Comparison of ENCODE assay signal across 8 cellular contexts in the genomic region with DNA sequence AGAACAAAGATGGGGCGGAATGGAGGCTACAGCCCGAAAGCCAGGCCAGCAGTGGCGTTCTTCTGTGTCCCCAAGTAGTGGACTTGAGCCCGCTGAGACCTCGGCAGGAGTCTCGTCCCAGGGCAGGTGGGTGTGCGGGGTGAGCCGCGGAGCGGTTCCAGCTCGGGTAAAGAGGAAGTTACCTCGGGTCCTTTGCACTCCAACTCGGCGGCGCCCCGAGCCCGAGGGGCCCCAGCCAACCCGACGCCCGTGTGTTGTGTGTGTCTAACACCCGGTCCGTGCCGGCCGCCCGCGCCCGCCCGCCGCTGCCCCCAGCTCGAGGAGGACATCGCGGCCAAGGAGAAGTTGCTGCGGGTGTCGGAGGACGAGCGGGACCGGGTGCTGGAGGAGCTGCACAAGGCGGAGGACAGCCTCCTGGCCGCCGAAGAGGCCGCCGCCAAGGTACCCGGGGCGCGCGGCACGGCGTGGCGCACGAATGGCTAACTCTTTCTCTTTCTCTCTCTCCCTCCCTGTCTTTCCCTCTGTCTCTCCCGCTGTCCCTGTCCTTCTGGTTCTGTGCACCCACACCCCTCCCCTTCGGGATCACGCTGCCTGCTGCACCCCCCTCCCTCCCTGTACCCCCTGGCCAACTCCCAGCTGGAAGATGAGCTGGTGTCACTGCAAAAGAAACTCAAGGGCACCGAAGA. TPM values are rescaled to one million over a fixed set of nuclear protein-coding genes. Genes with fewer than 3 reads are reported as not detected.
A peak's percentile ranks its signal among the peaks of the same experiment; 100 is the strongest.
DNase-seq lines count a peak whose midpoint lies in the region; ATAC-seq, FAIRE-seq and TF ChIP-seq lines count a peak whose summit lies in the region.

No MANE protein-coding gene starts in this region.

- no peak for TF ChIP-seq CTCF in RWPE1 (conservative IDR thresholded peaks at IDR 0.05; ENCODE audit: low read depth)

- POLR2A ChIA-PET in RWPE1 (lab: Yijun Ruan, JAX; ENCODE audit: low non-redundant PET) = interaction anchor here (0.6 to 0.7 kb wide), 2 partner anchors 116 to 243 kb away, joined by 3 read pairs; no protein-coding TSS in a partner anchor

- WGBS in aorta, 2 donors = 0 to 1% methylated on average over 37 to 54 of the region's 54 CpGs

- H3K9ac ChIP-seq in mucosa of stomach (ENCODE audit: low read length) = peak overlapping the region; percentile 57

- H3K36me3 ChIP-seq in effector memory CD4-positive, alpha-beta T cell (ENCODE audit: control insufficient read depth, insufficient read depth, low read length) = no peaks in the 10 kb centered on the region
- H3K36me3 ChIP-seq in mucosa of stomach (ENCODE audit: control insufficient read depth, insufficient read depth, low read length) (no peaks in the 10 kb centered on the region), aorta (ENCODE audit: control insufficient read depth in 1 of 2, insufficient read depth in 2 of 2, low read length in 1 of 2) (peaks cover 0 to 2% of the 10 kb centered on the region in 2 donors)

- H3K9me3 ChIP-seq in effector memory CD4-positive, alpha-beta T cell (ENCODE audit: control insufficient read depth, low read length) = no peaks in the 10 kb centered on the region
- H3K9me3 ChIP-seq in mucosa of stomach (ENCODE audit: control insufficient read depth, low read length) (no peaks in the 10 kb centered on the region), aorta (ENCODE audit: control insufficient read depth, low read length) (no peaks in the 10 kb centered on the region)

- DNase-seq in GM12891 (ENCODE audit: insufficient read length, low spot score) = peak; percentile 24
- no peak for DNase-seq in RWPE1 (ENCODE audit: low spot score)
- DNase-seq in effector memory CD4-positive, alpha-beta T cell = no peak
- peak; percentile 57 to 80 for DNase-seq in aorta
- DNase-seq in activated gamma-delta T cell treated with Interleukin-2 at 50 U/mL for 16 hours = no peak
- DNase-seq in kidney glomerular epithelial cell (lab: John Stamatoyannopoulos, UW) = no peak

- H3K27me3 ChIP-seq in effector memory CD4-positive, alpha-beta T cell (replicated peaks; ENCODE audit: control insufficient read depth, insufficient read depth, low read length, poor library complexity, severe bottlenecking) = peaks cover 45% of the 10 kb centered on the region
- H3K27me3 ChIP-seq in mucosa of stomach (ENCODE audit: control insufficient read depth, insufficient read depth, low read length) (peaks cover 44% of the 10 kb centered on the region), aorta (ENCODE audit: control insufficient read depth in 1 of 2, insufficient read depth in 2 of 2, low read length in 1 of 2) (no peaks in the 10 kb centered on the region)

- H3K27ac ChIP-seq in RWPE1 (peak overlapping the region; percentile 48), aorta (ENCODE audit: low read depth in 1 of 2, low read length in 2 of 2) (peak overlapping the region; percentile 74 to 80)
- no peak overlapping the region for H3K27ac ChIP-seq in effector memory CD4-positive, alpha-beta T cell (ENCODE audit: insufficient read depth, low read length, poor library complexity, severe bottlenecking)

- no peak for TF ChIP-seq POLR2A in GM12891 (IDR thresholded peaks at IDR 0.05; ENCODE audit: low read depth, low read length)

- intact Hi-C loops in aorta (cut with DNase I) = loop anchor here (2.0 to 10.0 kb wide), 6 partner anchors 101 to 261 kb away; partner anchors contain the start of gene RPS27L (in 1 of the 2)

- peak overlapping the region; percentile 41 for H3K4me3 ChIP-seq in effector memory CD4-positive, alpha-beta T cell (ENCODE audit: insufficient read depth, low read depth, low read length, poor library complexity, severe bottlenecking)
- H3K4me3 ChIP-seq in mucosa of stomach (ENCODE audit: low read length) (peak overlapping the region; percentile 6), aorta (ENCODE audit: low read length in 2 of 2) (peak overlapping the region; percentile 95 to 98)

- no peak for FAIRE-seq in GM12891 (lab: Jason Lieb, UNC)

- CTCF ChIA-PET in RWPE1 (lab: Yijun Ruan, JAX) = interaction anchor here (0.5 to 0.6 kb wide), 2 partner anchors 208 to 790 kb away, joined by 3 to 4 read pairs; no protein-coding TSS in a partner anchor

- ATAC-seq in aorta (ENCODE audit: low FRiP score) (no peak), GM19455 (IDR thresholded peaks at IDR 0.05; ENCODE audit: unreplicated experiment) (no peak)

- H3K4me1 ChIP-seq in effector memory CD4-positive, alpha-beta T cell (ENCODE audit: control insufficient read depth, insufficient read depth, low read length, poor library complexity, severe bottlenecking) = peaks cover 25% of the 10 kb centered on the region
- H3K4me1 ChIP-seq in mucosa of stomach (ENCODE audit: control insufficient read depth, insufficient read depth, low read length) (peaks cover 23% of the 10 kb centered on the region), aorta (ENCODE audit: control insufficient read depth in 1 of 2, insufficient read depth in 2 of 2, low read length in 2 of 2) (no peaks in the 10 kb centered on the region)

TF ChIP-seq in GM12891, 5 proteins besides CTCF, POLR2A, EP300 and RAD21:
- no peak for TF ChIP-seq POU2F2 (IDR thresholded peaks at IDR 0.05; ENCODE audit: low read depth, low read length)
- no peak for TF ChIP-seq SPI1 (IDR thresholded peaks at IDR 0.05; ENCODE audit: low read depth, low read length)
- TF ChIP-seq POLR2AphosphoS5 (IDR thresholded peaks at IDR 0.05; ENCODE audit: low read depth, low read length) = no peak
- no peak for TF ChIP-seq PAX5 (IDR thresholded peaks at IDR 0.05; ENCODE audit: insufficient read depth, low read length, severe bottlenecking)
- no peak for TF ChIP-seq TAF1 (IDR thresholded peaks at IDR 0.05; ENCODE audit: low read depth, low read length)

RNA-seq across cellular contexts. Expression of gene TPM1, which starts 1.0 kb away (rescaled TPM):
- polyA plus RNA-seq in GM12891 (2012; ENCODE audit: low read depth, missing spikeins) = 0.68 TPM
- 1,000 to 10,000 TPM in 1 of 2 donors, 100 to 1,000 TPM in 1; 861 to 1,497 TPM for total RNA-seq in aorta
- polyA plus RNA-seq in aorta = 1,000 to 10,000 TPM; 1,109 to 1,230 TPM

Comparison
In these comparisons a context has a peak if more than half of its experiments do, and no peak if none do; other contexts are left out.
1. DNase-seq: peak in GM12891 (single experiment) and aorta (2 of 2); none in RWPE1 (single experiment), effector memory CD4-positive, alpha-beta T cell (0 of 3), activated gamma-delta T cell treated with Interleukin-2 at 50 U/mL for 16 hours (single experiment) and kidney glomerular epithelial cell (single experiment).
2. H3K4me3 ChIP-seq: peak in every context shown above with its lines; median percentile 96 in aorta; 41 in effector memory CD4-positive, alpha-beta T cell; 6 in mucosa of stomach.